In the genomic region with DNA sequence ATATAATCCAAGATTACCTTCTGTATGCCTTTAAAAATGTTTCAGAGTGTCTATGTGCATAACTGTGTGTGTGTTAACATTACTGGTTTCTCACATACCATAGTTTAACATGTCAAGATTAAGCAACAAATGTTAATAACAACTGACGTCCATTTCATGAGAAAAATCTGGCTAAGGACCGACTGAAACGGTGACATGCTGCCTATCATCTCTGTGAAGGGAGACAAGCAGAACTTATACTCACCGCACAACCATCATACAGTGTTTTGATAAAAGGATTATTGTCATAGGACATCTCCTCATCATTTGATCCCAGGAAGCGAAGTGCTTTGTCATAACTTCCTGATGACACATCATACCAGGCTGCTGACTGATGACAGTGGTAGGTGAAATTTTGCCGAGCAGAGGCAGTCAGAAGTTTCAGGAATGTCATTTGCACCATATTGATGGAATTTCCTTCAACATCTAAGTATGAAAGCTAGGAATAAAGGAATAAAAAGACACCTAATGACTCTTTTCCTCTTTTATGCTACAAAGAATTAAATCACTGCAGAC, we compare ENCODE assay signal across 14 cellular contexts.
A peak's percentile ranks its signal among the peaks of the same experiment; 100 is the strongest.
DNase-seq lines count a peak whose midpoint lies in the region; ATAC-seq, FAIRE-seq and TF ChIP-seq lines count a peak whose summit lies in the region.
"Had no signal": no experiment of that assay in that cellular context is flagged by ENCODE, and none has a peak within 500 bp of the region (broad histone marks: within the 10 kb centered on the region; RNA-seq: fewer than 3 reads in every experiment).

No MANE protein-coding gene starts in this region.

- no peak for ATAC-seq in activated CD8-positive, alpha-beta memory T cell treated with anti-CD3 and anti-CD28 coated beads, Interleukin-2, amount 10 ng/mL, durations not matched to agents 7 days and 5 days
- ATAC-seq: K562; left lung; stimulated activated memory B cell treated with anti-CD40 and anti-IgM and Interleukin-4, amounts not matched to agents 10 μg/mL and 1 μg/mL and 100 μg/mL, for 72 hours had no signal

- no peak for TF ChIP-seq CTCF in D721Med (IDR thresholded peaks at IDR 0.05; ENCODE audit: insufficient read depth, missing control alignments)
- TF ChIP-seq CTCF in chondrocyte (IDR thresholded peaks at IDR 0.05): no peak
- TF ChIP-seq CTCF in spleen (IDR thresholded peaks at IDR 0.05 in 8 of 11, conservative IDR thresholded peaks at IDR 0.05 in 3 of 11): no peak

- no peak for DNase-seq in D721Med (ENCODE audit: insufficient read length, low spot score)
- DNase-seq in NCI-H226: peak; percentile 83
- no peak for DNase-seq in chondrocyte (ENCODE audit: low spot score)
- peak; percentile 69 for DNase-seq in myocyte (ENCODE audit: low read depth)
- no peak for DNase-seq in SKM-1 (lab: John Stamatoyannopoulos, UW; ENCODE audit: unreplicated experiment)
- no peak for DNase-seq in activated CD8-positive, alpha-beta memory T cell treated with anti-CD3 and anti-CD28 coated beads, Interleukin-2, amount 10 ng/mL, durations not matched to agents 7 days and 5 days
- no peak for DNase-seq in NCI-H69 (lab: John Stamatoyannopoulos, UW)
- no peak for DNase-seq in spleen
- DNase-seq: left lung, occipital lobe, Peyer's patch had no signal

- no peaks in the 10 kb centered on the region for H3K9me3 ChIP-seq in spleen
- H3K9me3 ChIP-seq: ascending aorta, left lung, Peyer's patch had no signal

- H3K27me3 Mint-ChIP-seq in chondrocyte (ENCODE audit: low read depth): no peaks in the 10 kb centered on the region
- no peaks in the 10 kb centered on the region for H3K27me3 Mint-ChIP-seq in activated CD8-positive, alpha-beta memory T cell treated with anti-CD3 and anti-CD28 coated beads, Interleukin-2, amount 10 ng/mL, durations not matched to agents 7 days and 5 days
- H3K27me3 Mint-ChIP-seq: stimulated activated memory B cell treated with anti-CD40 and anti-IgM and Interleukin-4, amounts not matched to agents 10 μg/mL and 1 μg/mL and 100 μg/mL, for 72 hours had no signal

- WGBS in spleen, 5 donors: 77 to 83% (median 83%) methylated on average over 6 of the region's 6 CpGs

- no peak overlapping the region for H3K4me3 Mint-ChIP-seq in chondrocyte (ENCODE audit: unreplicated experiment)
- no peak overlapping the region for H3K4me3 Mint-ChIP-seq in activated CD8-positive, alpha-beta memory T cell treated with anti-CD3 and anti-CD28 coated beads, Interleukin-2, amount 10 ng/mL, durations not matched to agents 7 days and 5 days
- H3K4me3 Mint-ChIP-seq: stimulated activated memory B cell treated with anti-CD40 and anti-IgM and Interleukin-4, amounts not matched to agents 10 μg/mL and 1 μg/mL and 100 μg/mL, for 72 hours had no signal

- H3K27ac Mint-ChIP-seq in chondrocyte (ENCODE audit: unreplicated experiment): peak overlapping the region; percentile 84
- no peak overlapping the region for H3K27ac Mint-ChIP-seq in activated CD8-positive, alpha-beta memory T cell treated with anti-CD3 and anti-CD28 coated beads, Interleukin-2, amount 10 ng/mL, durations not matched to agents 7 days and 5 days
- H3K27ac Mint-ChIP-seq: stimulated activated memory B cell treated with anti-CD40 and anti-IgM and Interleukin-4, amounts not matched to agents 10 μg/mL and 1 μg/mL and 100 μg/mL, for 72 hours had no signal

- TF ChIP-seq POLR2A in spleen (IDR thresholded peaks at IDR 0.05): no peak

- no peaks in the 10 kb centered on the region for H3K9me3 Mint-ChIP-seq in chondrocyte (ENCODE audit: low read depth)
- H3K9me3 Mint-ChIP-seq in activated CD8-positive, alpha-beta memory T cell treated with anti-CD3 and anti-CD28 coated beads, Interleukin-2, amount 10 ng/mL, durations not matched to agents 7 days and 5 days (ENCODE audit: low read depth): peaks cover 2% of the 10 kb centered on the region
- H3K9me3 Mint-ChIP-seq: stimulated activated memory B cell treated with anti-CD40 and anti-IgM and Interleukin-4, amounts not matched to agents 10 μg/mL and 1 μg/mL and 100 μg/mL, for 72 hours had no signal

- H3K4me1 Mint-ChIP-seq in chondrocyte (ENCODE audit: low read depth): peaks cover 18% of the 10 kb centered on the region
- H3K4me1 Mint-ChIP-seq in activated CD8-positive, alpha-beta memory T cell treated with anti-CD3 and anti-CD28 coated beads, Interleukin-2, amount 10 ng/mL, durations not matched to agents 7 days and 5 days: no peaks in the 10 kb centered on the region
- H3K4me1 Mint-ChIP-seq: stimulated activated memory B cell treated with anti-CD40 and anti-IgM and Interleukin-4, amounts not matched to agents 10 μg/mL and 1 μg/mL and 100 μg/mL, for 72 hours had no signal

- intact Hi-C loops in spleen (cut with DNase I; ENCODE audit: low total_unique reads): no loop called here

- peak; percentile 35 for FAIRE-seq in D721Med (lab: Jason Lieb, UNC)
- FAIRE-seq: K562 had no signal

- peaks cover 47% of the 10 kb centered on the region for H3K36me3 Mint-ChIP-seq in chondrocyte (ENCODE audit: low read depth)
- H3K36me3 Mint-ChIP-seq in activated CD8-positive, alpha-beta memory T cell treated with anti-CD3 and anti-CD28 coated beads, Interleukin-2, amount 10 ng/mL, durations not matched to agents 7 days and 5 days: no peaks in the 10 kb centered on the region
- H3K36me3 Mint-ChIP-seq: stimulated activated memory B cell treated with anti-CD40 and anti-IgM and Interleukin-4, amounts not matched to agents 10 μg/mL and 1 μg/mL and 100 μg/mL, for 72 hours had no signal

- H3K27me3 ChIP-seq in spleen (replicated peaks in 1 of 7): no peaks in the 10 kb centered on the region
- H3K27me3 ChIP-seq: ascending aorta, left lung, Peyer's patch had no signal

- CTCF ChIA-PET in activated CD8-positive, alpha-beta memory T cell treated with anti-CD3 and anti-CD28 coated beads, Interleukin-2, amount 10 ng/mL, durations not matched to agents 7 days and 5 days (lab: Charles Lee): no interaction called here

- H3K36me3 ChIP-seq in spleen: no peaks in the 10 kb centered on the region
- H3K36me3 ChIP-seq: ascending aorta, left lung, Peyer's patch had no signal

- H3K27ac ChIP-seq in spleen: no peak overlapping the region
- H3K27ac ChIP-seq: ascending aorta, left lung, Peyer's patch had no signal

- no peak overlapping the region for H3K4me3 ChIP-seq in spleen
- H3K4me3 ChIP-seq: ascending aorta, K562, left lung, Peyer's patch had no signal

- H3K4me1 ChIP-seq in spleen: no peaks in the 10 kb centered on the region
- H3K4me1 ChIP-seq: ascending aorta, left lung, Peyer's patch had no signal

Comparison
In these comparisons a context has a peak if more than half of its experiments do, and no peak if none do; other contexts are left out.
1. DNase-seq: peak in NCI-H226 (single experiment) and myocyte (single experiment); none in D721Med (single experiment), chondrocyte (single experiment), SKM-1 (single experiment), activated CD8-positive, alpha-beta memory T cell treated with anti-CD3 and anti-CD28 coated beads, Interleukin-2, amount 10 ng/mL, durations not matched to agents 7 days and 5 days (single experiment), NCI-H69 (single experiment) and spleen (single experiment).